In the genomic region with DNA sequence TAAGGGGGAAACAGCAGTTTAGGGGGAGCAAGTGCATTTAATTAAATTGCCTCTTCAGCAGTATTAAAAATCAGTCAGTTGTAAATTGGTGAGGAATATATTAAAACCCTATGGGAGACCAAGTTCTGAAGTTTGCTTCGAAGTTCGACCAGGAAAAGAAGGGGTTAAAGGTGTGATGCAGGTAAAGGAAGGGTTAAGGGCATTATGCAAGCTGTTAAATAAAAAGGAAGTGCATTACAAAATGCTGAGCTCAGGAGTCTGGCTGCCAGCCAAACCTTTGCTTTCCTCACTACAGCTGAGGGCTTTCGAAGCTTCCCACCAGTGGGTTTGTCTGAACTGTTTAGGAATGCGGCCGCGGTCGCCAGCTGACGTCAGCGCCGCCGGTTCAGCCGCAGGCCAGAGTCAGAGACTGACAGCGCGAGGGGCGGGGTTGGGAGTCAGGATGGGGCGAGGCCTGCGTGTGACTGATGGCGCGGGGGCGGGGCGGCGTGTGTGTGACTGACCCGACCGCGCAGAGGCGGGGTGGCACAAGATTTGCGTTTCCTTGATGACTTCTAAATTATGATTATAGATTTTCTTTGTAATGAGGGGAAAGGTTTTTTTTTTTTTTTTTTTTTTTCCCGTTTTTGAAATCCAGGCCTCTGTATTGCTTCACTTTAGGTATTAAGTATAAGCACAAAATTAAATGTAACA, we compare ENCODE assay signal across 1 cellular context.
A peak's percentile ranks its signal among the peaks of the same experiment; 100 is the strongest.
TF ChIP-seq lines count a peak whose summit lies in the region.

No MANE protein-coding gene starts in this region.

TF ChIP-seq in GM12878, 131 proteins besides CTCF, POLR2A, EP300 and RAD21 (continued from another document):
- TF ChIP-seq, protein P1, sequence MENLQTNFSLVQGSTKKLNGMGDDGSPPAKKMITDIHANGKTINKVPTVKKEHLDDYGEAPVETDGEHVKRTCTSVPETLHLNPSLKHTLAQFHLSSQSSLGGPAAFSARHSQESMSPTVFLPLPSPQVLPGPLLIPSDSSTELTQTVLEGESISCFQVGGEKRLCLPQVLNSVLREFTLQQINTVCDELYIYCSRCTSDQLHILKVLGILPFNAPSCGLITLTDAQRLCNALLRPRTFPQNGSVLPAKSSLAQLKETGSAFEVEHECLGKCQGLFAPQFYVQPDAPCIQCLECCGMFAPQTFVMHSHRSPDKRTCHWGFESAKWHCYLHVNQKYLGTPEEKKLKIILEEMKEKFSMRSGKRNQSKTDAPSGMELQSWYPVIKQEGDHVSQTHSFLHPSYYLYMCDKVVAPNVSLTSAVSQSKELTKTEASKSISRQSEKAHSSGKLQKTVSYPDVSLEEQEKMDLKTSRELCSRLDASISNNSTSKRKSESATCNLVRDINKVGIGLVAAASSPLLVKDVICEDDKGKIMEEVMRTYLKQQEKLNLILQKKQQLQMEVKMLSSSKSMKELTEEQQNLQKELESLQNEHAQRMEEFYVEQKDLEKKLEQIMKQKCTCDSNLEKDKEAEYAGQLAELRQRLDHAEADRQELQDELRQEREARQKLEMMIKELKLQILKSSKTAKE (IDR thresholded peaks at IDR 0.05; ENCODE audit: low read depth, poor library complexity, severe bottlenecking) = peak; percentile 80
- no peak for TF ChIP-seq CUX1 (IDR thresholded peaks at IDR 0.05; ENCODE audit: insufficient replicate concordance, low read depth, low read length)
- peak; percentile 76 for TF ChIP-seq DPF2 (IDR thresholded peaks at IDR 0.05)
- TF ChIP-seq ETV6 (conservative IDR thresholded peaks at IDR 0.05 in 1 of 2, IDR thresholded peaks at IDR 0.05 in 1 of 2; ENCODE audit: borderline replicate concordance in 1 of 2, low read depth in 1 of 2) = no peak
- TF ChIP-seq MAX (IDR thresholded peaks at IDR 0.05; ENCODE audit: low read depth, low read length) = no peak
- no peak for TF ChIP-seq TCF7 (IDR thresholded peaks at IDR 0.05; ENCODE audit: borderline replicate concordance)
